Comparison of ENCODE assay signal across 18 cellular contexts in the genomic region with DNA sequence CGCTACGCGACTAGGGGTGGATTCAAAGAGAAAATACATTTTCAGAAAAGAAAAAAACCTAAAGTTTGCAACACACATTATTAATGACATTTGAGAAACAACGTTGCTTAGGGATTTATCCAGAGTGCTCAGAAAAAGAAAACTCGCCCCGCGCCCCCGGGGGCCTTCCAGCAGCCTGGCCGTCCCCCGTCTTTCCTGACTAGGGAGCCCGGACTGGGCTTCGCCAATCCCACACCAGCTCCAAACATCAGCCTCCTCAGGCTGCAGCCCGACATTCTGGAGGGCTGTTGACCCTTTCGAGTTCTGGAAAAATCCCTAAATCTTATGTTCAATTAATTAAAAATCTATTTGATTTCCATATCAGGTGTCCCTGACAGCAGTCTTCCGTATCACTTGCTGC. TPM values are rescaled to one million over a fixed set of nuclear protein-coding genes. Genes with fewer than 3 reads are reported as not detected.
DNase-seq lines count a peak whose midpoint lies in the region; ATAC-seq and TF ChIP-seq lines count a peak whose summit lies in the region.
"Had no signal": no experiment of that assay in that cellular context is flagged by ENCODE, and none has a peak within 500 bp of the region (broad histone marks: within the 10 kb centered on the region; RNA-seq: fewer than 3 reads in every experiment).

No MANE protein-coding gene starts in this region.

- H3K36me3 ChIP-seq in Caco-2 (ENCODE audit: control insufficient read depth, insufficient read depth, low read length) (no peaks in the 10 kb centered on the region; the same call in 1 of the 2 replicates), endodermal cell (ENCODE audit: control insufficient read depth, insufficient read depth, low read length) (peaks cover 67% of the 10 kb centered on the region)
- H3K36me3 ChIP-seq: HAP-1 had no signal

- BruUV-seq in Caco-2 (replicated peaks; lab: Mats Ljungman, UMichigan): TSS peak; percentile 12

- no peak overlapping the region for H3K4me3 Mint-ChIP-seq in Caco-2 (ENCODE audit: unreplicated experiment)
- no peak overlapping the region for H3K4me3 Mint-ChIP-seq in endodermal cell
- no peak overlapping the region for H3K4me3 Mint-ChIP-seq in type B pancreatic cell
- H3K4me3 Mint-ChIP-seq: CD14-positive monocyte; CD8-positive, alpha-beta T cell had no signal

- 98% methylated on average over 6 to 15 of the region's 15 CpGs for WGBS in endodermal cell (ENCODE audit: insufficient coverage in 1 of 2, insufficient read length in 1 of 2), 2 experiments

- no peak for ATAC-seq in HG03521 (IDR thresholded peaks at IDR 0.05; ENCODE audit: unreplicated experiment)
- ATAC-seq: CD8-positive, alpha-beta T cell had no signal

- peak; percentile 19 for DNase-seq in activated CD8-positive, alpha-beta memory T cell treated with anti-CD3 and anti-CD28 coated beads for 24 hours
- no peak for DNase-seq in activated CD8-positive, alpha-beta memory T cell treated with anti-CD3 and anti-CD28 coated beads, Interleukin-2, amount 50 U/mL, for 48 hours
- DNase-seq in Caco-2 (no peak), endodermal cell (peak; percentile 31), type B pancreatic cell (ENCODE audit: extremely low spot score, unreplicated experiment) (peak; percentile 25), SKM-1 treated with dmso at 0.1 percent for 144 hours (lab: John Stamatoyannopoulos, UW; ENCODE audit: unreplicated experiment) (no peak)
- DNase-seq: CD8-positive, alpha-beta T cell; COR-L47; DMS53; GF-D8; GOT3 had no signal

- H3K9me3 Mint-ChIP-seq in Caco-2 (ENCODE audit: unreplicated experiment) (no peaks in the 10 kb centered on the region), endodermal cell (no peaks in the 10 kb centered on the region), type B pancreatic cell (no peaks in the 10 kb centered on the region)
- H3K9me3 Mint-ChIP-seq: CD14-positive monocyte; CD8-positive, alpha-beta T cell had no signal

- H3K4me1 Mint-ChIP-seq in Caco-2 (ENCODE audit: low read depth, unreplicated experiment): peaks cover 11% of the 10 kb centered on the region
- peaks cover 23% of the 10 kb centered on the region for H3K4me1 Mint-ChIP-seq in endodermal cell
- H3K4me1 Mint-ChIP-seq in type B pancreatic cell (ENCODE audit: unreplicated experiment): no peaks in the 10 kb centered on the region

- H3K4me3 ChIP-seq in Caco-2 (ENCODE audit: low read depth, low read length): no peak overlapping the region
- no peak overlapping the region for H3K4me3 ChIP-seq in endodermal cell (ENCODE audit: low read length)
- H3K4me3 ChIP-seq: HAP-1 had no signal

- intact Hi-C loops in Caco-2 (cut with micrococcal nuclease; ENCODE audit: unreplicated experiment): no loop called here

- no peaks in the 10 kb centered on the region for H3K9me3 ChIP-seq in Caco-2
- H3K9me3 ChIP-seq in endodermal cell (ENCODE audit: control insufficient read depth, low read length): no peaks in the 10 kb centered on the region
- H3K9me3 ChIP-seq: HAP-1 had no signal

- no peak overlapping the region for H3K9ac ChIP-seq in endodermal cell (ENCODE audit: extremely low read depth, low read length, poor library complexity, severe bottlenecking)

- CTCF ChIA-PET in Caco-2 (lab: Charles Lee): no interaction called here

- H3K27me3 Mint-ChIP-seq in Caco-2 (ENCODE audit: insufficient read depth, unreplicated experiment) (no peaks in the 10 kb centered on the region), endodermal cell (ENCODE audit: insufficient read depth) (no peaks in the 10 kb centered on the region), type B pancreatic cell (no peaks in the 10 kb centered on the region)

- POLR2A ChIA-PET in Caco-2 (lab: Charles Lee): interaction anchor here (0.6 kb wide), 1 partner anchor 60 kb away, joined by 3 read pairs; no protein-coding TSS in a partner anchor

- no peak overlapping the region for H3K27ac ChIP-seq in endodermal cell (ENCODE audit: low read depth, low read length)
- H3K27ac ChIP-seq: 22Rv1 had no signal

- TF ChIP-seq CTCF in Caco-2 (IDR thresholded peaks at IDR 0.05; ENCODE audit: insufficient read depth in 1 of 2, low read depth in 1 of 2, low read length in 1 of 2, severe bottlenecking in 1 of 2, unreplicated experiment in 1 of 2) (no peak), endodermal cell (conservative IDR thresholded peaks at IDR 0.05) (no peak), type B pancreatic cell (conservative IDR thresholded peaks at IDR 0.05) (no peak)

- H3K4me1 ChIP-seq in Caco-2: peaks cover 12% of the 10 kb centered on the region
- H3K4me1 ChIP-seq in endodermal cell (ENCODE audit: control insufficient read depth, insufficient read depth, low read length): peaks cover 16% of the 10 kb centered on the region
- H3K4me1 ChIP-seq: HAP-1 had no signal

- H3K36me3 Mint-ChIP-seq in Caco-2 (ENCODE audit: insufficient read depth, unreplicated experiment): peaks cover 9% of the 10 kb centered on the region
- H3K36me3 Mint-ChIP-seq in endodermal cell (ENCODE audit: low read depth): peaks cover 51% of the 10 kb centered on the region
- H3K36me3 Mint-ChIP-seq in type B pancreatic cell: peaks cover 30% of the 10 kb centered on the region

- no peak overlapping the region for H3K27ac Mint-ChIP-seq in Caco-2 (ENCODE audit: unreplicated experiment)
- no peak overlapping the region for H3K27ac Mint-ChIP-seq in endodermal cell
- H3K27ac Mint-ChIP-seq in type B pancreatic cell: no peak overlapping the region
- H3K27ac Mint-ChIP-seq: CD14-positive monocyte; CD8-positive, alpha-beta T cell had no signal

- H3K27me3 ChIP-seq in Caco-2 (replicated peaks; ENCODE audit: control insufficient read depth, insufficient read depth, low read length) (no peaks in the 10 kb centered on the region), endodermal cell (ENCODE audit: control insufficient read depth, insufficient read depth, low read length, poor library complexity, severe bottlenecking) (no peaks in the 10 kb centered on the region)

RNA-seq across cellular contexts. Expression of gene CLEC2L, which starts 48.6 kb away (rescaled TPM):
- not detected in 2 replicates for total RNA-seq in Caco-2 (2022)
- total RNA-seq in endodermal cell: 1 to 10 TPM; 1.2 to 1.5 TPM
- 0.61 TPM for polyA plus RNA-seq in endodermal cell (2013, experiment 1 of 2)
- 0.41 TPM for polyA plus RNA-seq in endodermal cell (2013, experiment 2 of 2)
- 0.21 and 0.34 TPM in 2 replicates for total RNA-seq in type B pancreatic cell (ENCODE audit: low replicate concordance)
- total RNA-seq: A673; CD8-positive, alpha-beta T cell; HT1080 had no signal
- polyA plus RNA-seq: BJ, CD14-positive monocyte had no signal

Comparison
In these comparisons a context has a peak if more than half of its experiments do, and no peak if none do; other contexts are left out.
1. DNase-seq: peak in activated CD8-positive, alpha-beta memory T cell treated with anti-CD3 and anti-CD28 coated beads for 24 hours (single experiment), endodermal cell (single experiment) and type B pancreatic cell (single experiment); none in activated CD8-positive, alpha-beta memory T cell treated with anti-CD3 and anti-CD28 coated beads, Interleukin-2, amount 50 U/mL, for 48 hours (single experiment), Caco-2 (0 of 2) and SKM-1 treated with dmso at 0.1 percent for 144 hours (single experiment).